ENCODE assay signal across 9 cellular contexts in the genomic region with DNA sequence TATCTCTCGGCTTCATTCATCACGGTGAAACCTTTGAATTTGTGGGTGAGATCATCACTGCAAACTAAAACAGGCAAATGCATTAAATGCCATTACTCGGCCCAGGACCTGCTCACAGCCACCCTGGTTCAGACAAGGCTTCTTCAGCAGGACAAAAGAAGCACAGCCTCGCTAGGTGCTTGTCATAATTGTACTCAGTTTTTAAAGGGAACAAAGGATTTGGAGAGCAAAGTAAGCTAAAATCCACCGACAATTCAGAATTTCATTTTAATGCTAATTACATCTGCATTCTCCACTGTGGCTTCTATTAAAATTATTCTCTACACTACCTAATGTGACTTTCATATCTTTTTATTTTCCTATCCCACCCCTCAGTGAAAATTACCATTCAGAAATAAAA. TPM values are rescaled to one million over a fixed set of nuclear protein-coding genes. Genes with fewer than 3 reads are reported as not detected.
"Had no signal": no experiment of that assay in that cellular context is flagged by ENCODE, and none has a peak within 500 bp of the region (broad histone marks: within the 10 kb centered on the region; RNA-seq: fewer than 3 reads in every experiment).

No MANE protein-coding gene starts in this region.

- H3K27ac Mint-ChIP-seq: GM23338, IgD-negative memory B cell had no signal

- H3K27ac ChIP-seq: HL-60 had no signal

- H3K4me2 ChIP-seq: GM23338 had no signal

- H3K36me3 Mint-ChIP-seq: IgD-negative memory B cell had no signal

- FAIRE-seq: H1, H54, HepG2 had no signal

- ATAC-seq: GM23338, HepG2 had no signal

- H3K4me3 Mint-ChIP-seq: GM23338, IgD-negative memory B cell had no signal

- H2AFZ ChIP-seq: GM23338 had no signal

- H3K4me1 Mint-ChIP-seq: GM23338 had no signal

- H3K9me3 Mint-ChIP-seq: GM23338 had no signal

- H3K4me3 ChIP-seq: GM23338 had no signal

- DNase-seq: HCEC 1CT, KBM-7 had no signal

RNA-seq across cellular contexts. Expression of gene PCYT1B, which starts 57.0 kb away (rescaled TPM):
- total RNA-seq: HT1080 had no signal
